ENCODE assay signal across 8 cellular contexts in the genomic region with DNA sequence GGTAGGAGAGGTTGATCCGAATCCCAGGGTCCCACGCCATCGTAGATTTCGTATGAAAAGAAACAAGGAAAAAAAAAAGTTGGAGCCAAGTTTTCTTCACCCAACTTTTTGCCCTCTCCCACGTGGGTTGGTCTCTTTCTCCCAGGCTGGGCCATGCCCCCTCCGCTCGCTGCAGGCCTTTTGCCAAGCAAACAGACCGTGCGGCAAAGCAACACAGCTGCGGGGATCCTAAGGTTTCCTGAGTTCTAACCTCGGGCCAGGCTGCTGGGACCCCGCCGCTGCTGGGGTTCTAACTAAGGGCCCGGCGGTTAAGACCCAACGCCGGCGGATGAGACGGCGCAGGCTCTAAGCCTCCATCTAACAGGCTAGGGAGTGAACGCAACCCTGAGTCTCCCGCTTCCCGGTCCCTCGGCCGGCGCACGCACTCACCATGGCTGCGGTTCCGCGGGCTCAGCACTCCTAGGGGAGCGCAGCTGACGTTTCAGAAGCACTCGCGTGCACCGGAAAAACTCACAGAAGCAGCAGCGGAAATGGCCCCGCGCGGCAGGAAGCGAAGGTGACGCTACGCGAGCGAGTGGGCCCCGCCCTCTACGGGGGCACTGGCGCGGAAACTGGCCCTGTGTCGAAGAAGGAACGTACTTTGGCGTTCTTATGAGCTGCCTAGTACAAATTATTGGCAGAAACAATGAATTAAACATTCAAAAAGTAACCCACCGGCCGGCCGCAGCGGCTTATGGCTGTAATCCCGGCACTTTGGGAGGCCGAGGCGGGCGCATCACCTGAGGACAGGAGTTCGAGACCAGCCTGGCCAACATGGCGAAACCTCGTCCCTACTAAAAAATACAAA. TPM values are rescaled to one million over a fixed set of nuclear protein-coding genes. Genes with fewer than 3 reads are reported as not detected.
DNase-seq lines count a peak whose midpoint lies in the region; ATAC-seq, FAIRE-seq and TF ChIP-seq lines count a peak whose summit lies in the region.

SNU13 (minus strand) TSS at position 503 of the 847 bp plus-strand sequence; CDS start at position 432, 71 bp downstream.

- H3K4me3 ChIP-seq in transverse colon: peak within 1 kb of the TSS; percentile 62 to 91 (median 72)

- peak; percentile 99 for FAIRE-seq in GM12891 (lab: Jason Lieb, UNC)

- peaks cover 4 to 25% (median 12%) of the 10 kb centered on the region in 4 donors for H3K4me1 ChIP-seq in transverse colon

- WGBS in adipose tissue, 3 donors: 0% methylated on average over 62 of the region's 62 CpGs
- 2 to 3% methylated on average over 5 to 45 of the region's 62 CpGs for WGBS in transverse colon (ENCODE audit: low coverage in 1 of 2), 2 donors

- TF ChIP-seq POLR2A in GM12891 (IDR thresholded peaks at IDR 0.05; ENCODE audit: low read depth, low read length) (peak; percentile 88), transverse colon (IDR thresholded peaks at IDR 0.05) (peak; percentile 91)

- no peaks in the 10 kb centered on the region for H3K36me3 ChIP-seq in transverse colon

- intact Hi-C loops in cardiac septum (cut with DNase I) (loop anchor here (10.0 kb wide), 1 partner anchor 386 kb away; the partner anchor contains the start of genes NAGA, PHETA2 and SMDT1), transverse colon (cut with DNase I; ENCODE audit: low total_unique reads) (no loop called here)

- no peaks in the 10 kb centered on the region for H3K9me3 ChIP-seq in transverse colon

- in situ Hi-C loops in transverse colon (cut with MboI; ENCODE audit: low pct_ligation_motif_present in 1 of 4, low pct_unique_long_range_greater_than_20kb in 1 of 4, low sequenced_read_pairs in 3 of 4): no loop called here

- TF ChIP-seq CTCF in transverse colon (IDR thresholded peaks at IDR 0.05): peak in 2 of 5 experiments; percentile 24 to 42

- peak; percentile 93 for ATAC-seq in HG02798 (IDR thresholded peaks at IDR 0.05; ENCODE audit: poor library complexity, unreplicated experiment)

- DNase-seq in GM12891 (ENCODE audit: insufficient read length, low spot score) (peak; percentile 83), NCI-H1436 treated with DMSO at 0.1 percent for 48 hours (lab: John Stamatoyannopoulos, UW) (peak; percentile 30), T-helper 1 cell (peak; percentile 83 to 95 (median 91)), cardiac septum (ENCODE audit: low spot score) (peak; percentile 96), pons (ENCODE audit: low spot score) (peak; percentile 84), transverse colon (peak; percentile 95)

- no peak for TF ChIP-seq EP300 in transverse colon (IDR thresholded peaks at IDR 0.05; ENCODE audit: low read depth)

- H3K27ac ChIP-seq in adipose tissue (ENCODE audit: low read depth, low read length): peak within 1 kb of the TSS; percentile 63
- peak within 1 kb of the TSS; percentile 92 to 97 (median 92) for H3K27ac ChIP-seq in transverse colon

- H3K27me3 ChIP-seq in transverse colon: no peaks in the 10 kb centered on the region

TF ChIP-seq in GM12891, 5 proteins besides CTCF, POLR2A, EP300 and RAD21:
- 0 out of 2 replicates have a peak, but pooled peaks have one; percentile 34 for TF ChIP-seq POU2F2 (IDR thresholded peaks at IDR 0.05; ENCODE audit: low read depth, low read length)
- TF ChIP-seq PAX5 (IDR thresholded peaks at IDR 0.05; ENCODE audit: insufficient read depth, low read length, severe bottlenecking): peak; percentile 96
- peak; percentile 95 for TF ChIP-seq TAF1 (IDR thresholded peaks at IDR 0.05; ENCODE audit: low read depth, low read length)
- TF ChIP-seq POLR2AphosphoS5 (IDR thresholded peaks at IDR 0.05; ENCODE audit: low read depth, low read length): peak; percentile 87
- TF ChIP-seq SPI1 (IDR thresholded peaks at IDR 0.05; ENCODE audit: low read depth, low read length): peak; percentile 39; the same call in 1 of the 2 replicates

RNA-seq across cellular contexts. Expression of gene SNU13, which starts in this region (rescaled TPM):
- 156 TPM for polyA plus RNA-seq in GM12891 (2012; ENCODE audit: low read depth, missing spikeins)
- polyA plus RNA-seq in adipose tissue: 100 to 1,000 TPM in 2 of 3 donors, 10 to 100 TPM in 1; 78.2 to 139 (median 121) TPM
- total RNA-seq in cardiac septum (149 TPM), transverse colon (10 to 100 TPM; 32.9 to 89.4 (median 58.9) TPM)

Comparison
In these comparisons a context has a peak if more than half of its experiments do, and no peak if none do; other contexts are left out.
1. Peak in every context shown above with its lines: DNase-seq, ATAC-seq, H3K4me3 ChIP-seq and H3K27ac ChIP-seq.
2. DNase-seq: peak in every context shown above with its lines; median percentile 96 in cardiac septum; 95 in transverse colon; 91 in T-helper 1 cell; 84 in pons; 83 in GM12891; 30 in NCI-H1436 treated with DMSO at 0.1 percent for 48 hours.